Comparison of ENCODE assay signal across 1 cellular context in the genomic region with DNA sequence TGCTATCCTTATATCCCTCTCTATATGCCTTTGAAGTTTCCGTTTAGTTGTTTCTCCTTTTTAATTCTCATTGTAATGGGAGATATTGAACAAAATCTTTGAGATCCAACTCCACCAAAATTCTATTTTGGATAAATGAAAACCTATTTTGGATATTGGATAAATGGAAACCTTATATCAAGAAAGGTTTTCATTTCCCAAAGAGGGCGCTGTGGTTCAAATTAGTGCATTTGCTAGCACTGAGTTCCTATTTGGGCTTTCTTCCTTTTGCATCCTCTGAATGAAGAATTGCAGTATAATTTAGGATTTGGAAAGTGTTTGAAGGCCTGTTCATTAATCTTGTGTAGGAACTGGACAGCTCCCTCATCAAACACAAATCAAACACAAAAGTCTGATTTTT.
TF ChIP-seq lines count a peak whose summit lies in the region.

No MANE protein-coding gene starts in this region.

TF ChIP-seq in GM12878, 131 proteins besides CTCF, POLR2A, EP300 and RAD21 (continued from another document):
- TF ChIP-seq EED (IDR thresholded peaks at IDR 0.05; ENCODE audit: low read depth): no peak
- no peak for TF ChIP-seq TCF3 (IDR thresholded peaks at IDR 0.05; ENCODE audit: borderline replicate concordance, insufficient read depth, low read depth, low read length)
- no peak for TF ChIP-seq SREBF1 (IDR thresholded peaks at IDR 0.05; ENCODE audit: low read length)
- no peak for TF ChIP-seq SMAD1 (IDR thresholded peaks at IDR 0.05; ENCODE audit: low read depth, partially characterized antibody)
- TF ChIP-seq JUNB (IDR thresholded peaks at IDR 0.05): no peak
